ENCODE assay signal across 34 cellular contexts in the genomic region with DNA sequence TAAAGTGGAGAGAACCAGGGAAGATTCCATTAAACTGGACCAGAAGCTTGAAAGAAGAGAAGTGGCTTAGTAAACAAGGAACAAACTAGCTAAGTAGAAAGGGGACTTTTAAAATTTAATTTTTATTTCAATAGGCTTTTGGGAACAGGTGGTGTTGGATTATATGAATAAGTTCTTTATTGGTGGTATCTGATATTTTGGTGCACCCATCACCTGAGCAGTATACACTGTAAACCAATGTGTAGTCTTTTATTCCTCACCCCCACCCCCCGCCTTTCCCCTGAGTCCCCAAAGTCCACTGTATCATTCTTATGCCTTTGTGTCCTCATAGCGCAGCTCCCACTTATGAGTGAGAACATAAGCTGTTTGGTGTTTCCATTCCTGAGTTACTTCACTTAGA.
"Had no signal": no experiment of that assay in that cellular context is flagged by ENCODE, and none has a peak within 500 bp of the region (broad histone marks: within the 10 kb centered on the region; RNA-seq: fewer than 3 reads in every experiment).

No MANE protein-coding gene starts in this region.

- H3K9me3 ChIP-seq: heart left ventricle had no signal

- H3K27ac ChIP-seq: brain microvascular endothelial cell, coronary artery, VCaP had no signal

- DNase-seq: activated CD4-positive, alpha-beta memory T cell treated with anti-CD3 and anti-CD28 coated beads for 36 hours; activated CD4-positive, alpha-beta T cell treated with anti-CD3 and anti-CD28 coated beads for 1 hour; activated CD4-positive, alpha-beta T cell treated with anti-CD3 and anti-CD28 coated beads for 4 hours; activated CD4-positive, alpha-beta T cell treated with anti-CD3 and anti-CD28 coated beads, Interleukin-2, amount 50 U/mL, for 1 hour; activated CD8-positive, alpha-beta memory T cell treated with anti-CD3 and anti-CD28 coated beads, Interleukin-2, amount 10 ng/mL, durations not matched to agents 7 days and 5 days; activated CD8-positive, alpha-beta memory T cell treated with anti-CD3 and anti-CD28 coated beads, Interleukin-2, amount 50 U/mL, for 4 hours; activated CD8-positive, alpha-beta T cell treated with anti-CD3 and anti-CD28 coated beads, Interleukin-2, amount 10 ng/mL, durations not matched to agents 7 days and 5 days; activated effector memory CD4-positive, alpha-beta T cell treated with Interleukin-2 at 50 U/mL for 16 hours; activated gamma-delta T cell treated with Interleukin-2 at 50 U/mL for 16 hours; activated naive CD4-positive, alpha-beta T cell treated with anti-CD3 and anti-CD28 coated beads, Interleukin-2, amount 50 U/mL, for 16 hours; activated naive CD4-positive, alpha-beta T cell treated with Interleukin-2 at 50 U/mL for 16 hours; activated T-cell treated with anti-CD3 and anti-CD28 coated beads, Interleukin-2, amount 50 U/mL, for 24 hours; activated T-cell treated with anti-CD3 and anti-CD28 coated beads, Interleukin-2, amount 50 U/mL, for 72 hours; amniotic stem cell; anterior cingulate cortex; brain microvascular endothelial cell; dorsolateral prefrontal cortex; effector memory CD4-positive, alpha-beta T cell; endodermal cell; foreskin fibroblast; glutamatergic neuron; heart left ventricle; T-helper 2 cell had no signal

- H3K4me3 ChIP-seq: coronary artery, dorsolateral prefrontal cortex, heart left ventricle had no signal

- ATAC-seq: activated CD8-positive, alpha-beta memory T cell treated with anti-CD3 and anti-CD28 coated beads, Interleukin-2, amount 10 ng/mL, durations not matched to agents 7 days and 5 days; activated CD8-positive, alpha-beta T cell treated with anti-CD3 and anti-CD28 coated beads, Interleukin-2, amount 10 ng/mL, durations not matched to agents 7 days and 5 days; activated T-cell treated with anti-CD3 and anti-CD28 coated beads, Interleukin-2, amount 50 U/mL, for 72 hours; esophagus mucosa; heart left ventricle; WTC11 had no signal

- H3K27ac Mint-ChIP-seq: activated CD4-positive, alpha-beta memory T cell treated with anti-CD3 and anti-CD28 coated beads for 36 hours; activated CD8-positive, alpha-beta T cell treated with anti-CD3 and anti-CD28 coated beads, Interleukin-2, amount 10 ng/mL, durations not matched to agents 7 days and 5 days; dendritic cell treated with granulocyte-macrophage colony-stimulating factor and Interleukin-4, amounts not matched to agents 40 ng/mL and 50 ng/mL, for 4 days had no signal

- H3K9me3 Mint-ChIP-seq: activated CD4-positive, alpha-beta memory T cell treated with anti-CD3 and anti-CD28 coated beads for 36 hours; activated T-cell treated with anti-CD3 and anti-CD28 coated beads, Interleukin-2, amount 50 U/mL, for 24 hours; activated T-cell treated with anti-CD3 and anti-CD28 coated beads, Interleukin-2, amount 50 U/mL, for 72 hours; central memory CD8-positive, alpha-beta T cell; dendritic cell treated with granulocyte-macrophage colony-stimulating factor and Interleukin-4, amounts not matched to agents 40 ng/mL and 50 ng/mL, for 4 days; endodermal cell; WTC11 had no signal

- H3K4me3 Mint-ChIP-seq: activated CD4-positive, alpha-beta memory T cell treated with anti-CD3 and anti-CD28 coated beads for 36 hours; activated CD8-positive, alpha-beta memory T cell treated with anti-CD3 and anti-CD28 coated beads, Interleukin-2, amount 10 ng/mL, durations not matched to agents 7 days and 5 days; activated CD8-positive, alpha-beta T cell treated with anti-CD3 and anti-CD28 coated beads, Interleukin-2, amount 10 ng/mL, durations not matched to agents 7 days and 5 days; activated naive CD8-positive, alpha-beta T cell; activated T-cell treated with anti-CD3 and anti-CD28 coated beads, Interleukin-2, amount 50 U/mL, for 24 hours; activated T-cell treated with anti-CD3 and anti-CD28 coated beads, Interleukin-2, amount 50 U/mL, for 72 hours; central memory CD8-positive, alpha-beta T cell; dendritic cell treated with granulocyte-macrophage colony-stimulating factor and Interleukin-4, amounts not matched to agents 40 ng/mL and 50 ng/mL, for 4 days; endodermal cell; WTC11 had no signal

- H3K27me3 ChIP-seq: brain microvascular endothelial cell, dorsolateral prefrontal cortex, heart left ventricle had no signal

- FAIRE-seq: astrocyte, bronchial epithelial cell, frontal cortex, TTC549 had no signal

- H3K27me3 Mint-ChIP-seq: activated CD4-positive, alpha-beta memory T cell treated with anti-CD3 and anti-CD28 coated beads for 36 hours; activated CD8-positive, alpha-beta memory T cell treated with anti-CD3 and anti-CD28 coated beads, Interleukin-2, amount 10 ng/mL, durations not matched to agents 7 days and 5 days; activated naive CD8-positive, alpha-beta T cell; activated T-cell treated with anti-CD3 and anti-CD28 coated beads, Interleukin-2, amount 50 U/mL, for 24 hours; central memory CD8-positive, alpha-beta T cell; dendritic cell treated with granulocyte-macrophage colony-stimulating factor and Interleukin-4, amounts not matched to agents 40 ng/mL and 50 ng/mL, for 4 days had no signal
